ENCODE assay signal across 14 cellular contexts in the genomic region with DNA sequence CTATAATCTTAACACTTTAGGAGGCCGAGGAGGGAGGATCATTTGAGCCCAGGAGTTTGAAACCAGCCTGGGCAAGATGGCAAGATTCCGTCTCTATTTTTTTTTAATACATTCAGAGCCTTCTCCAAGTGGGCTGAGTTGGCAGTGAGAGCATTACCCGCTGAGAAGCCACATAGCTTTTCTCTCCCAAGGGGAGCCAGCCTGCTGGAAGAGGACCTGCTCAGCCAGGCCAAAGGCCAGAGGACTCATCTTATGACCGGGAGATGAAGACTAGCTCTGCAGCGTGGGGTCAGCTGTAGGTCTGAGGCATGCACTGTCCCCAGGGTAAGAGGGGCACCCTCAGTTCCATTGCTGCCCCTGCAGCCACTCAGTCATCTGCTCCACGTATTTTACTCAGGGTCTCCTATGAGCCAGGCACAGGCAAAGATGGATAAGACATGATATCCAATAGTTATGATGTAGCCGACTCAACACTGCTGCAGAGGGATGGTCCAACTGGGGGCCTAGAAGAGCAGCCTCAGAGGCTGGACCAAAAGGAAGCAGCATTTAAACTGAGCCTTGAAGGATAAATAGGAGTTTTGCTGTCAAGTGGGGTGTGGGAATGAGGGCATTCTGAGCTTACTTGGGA. TPM values are rescaled to one million over a fixed set of nuclear protein-coding genes. Genes with fewer than 3 reads are reported as not detected.
DNase-seq lines count a peak whose midpoint lies in the region; ATAC-seq and TF ChIP-seq lines count a peak whose summit lies in the region.
"Had no signal": no experiment of that assay in that cellular context is flagged by ENCODE, and none has a peak within 500 bp of the region (broad histone marks: within the 10 kb centered on the region; RNA-seq: fewer than 3 reads in every experiment).

No MANE protein-coding gene starts in this region.

- H3K4me1 Mint-ChIP-seq in activated naive CD4-positive, alpha-beta T cell treated with anti-CD3 and anti-CD28 coated beads, Interleukin-2, amount 50 U/mL, for 24 hours = peaks cover 12% of the 10 kb centered on the region
- peaks cover 18% of the 10 kb centered on the region for H3K4me1 Mint-ChIP-seq in activated CD4-positive, alpha-beta memory T cell treated with anti-CD3 and anti-CD28 coated beads, Interleukin-2, amount 10 ng/mL, durations not matched to agents 7 days and 5 days
- H3K4me1 Mint-ChIP-seq in memory B cell = peaks cover 12% of the 10 kb centered on the region

- peaks cover 15% of the 10 kb centered on the region for H3K27me3 Mint-ChIP-seq in activated naive CD4-positive, alpha-beta T cell treated with anti-CD3 and anti-CD28 coated beads, Interleukin-2, amount 50 U/mL, for 24 hours
- H3K27me3 Mint-ChIP-seq in activated CD4-positive, alpha-beta memory T cell treated with anti-CD3 and anti-CD28 coated beads, Interleukin-2, amount 10 ng/mL, durations not matched to agents 7 days and 5 days = peaks cover 34% of the 10 kb centered on the region
- peaks cover 11% of the 10 kb centered on the region for H3K27me3 Mint-ChIP-seq in memory B cell

- H3K36me3 ChIP-seq in tibial artery = no peaks in the 10 kb centered on the region
- H3K36me3 ChIP-seq: pancreas had no signal

- DNase-seq in activated naive CD4-positive, alpha-beta T cell treated with Interleukin-2 at 50 U/mL for 16 hours = no peak
- no peak for DNase-seq in activated CD4-positive, alpha-beta memory T cell treated with anti-CD3 and anti-CD28 coated beads, Interleukin-2, amount 10 ng/mL, durations not matched to agents 7 days and 5 days
- DNase-seq in memory B cell (ENCODE audit: low spot score in 2 of 2) (no peak), tibial artery (no peak), SKM-1 treated with dmso at 0.1 percent for 144 hours (lab: John Stamatoyannopoulos, UW; ENCODE audit: unreplicated experiment) (no peak), kidney tubule cell (ENCODE audit: low spot score) (no peak), NCI-H2171 (lab: John Stamatoyannopoulos, UW) (no peak)
- DNase-seq: effector CD8-positive, alpha-beta T cell; NCI-H1694 treated with DMSO at 0.1 percent for 48 hours; NCI-H526; stimulated activated CD4-positive, alpha-beta T cell treated with anti-CD3 and anti-CD28 coated beads, Interleukin-15, amount 100 ng/mL, for 24 hours had no signal

- H3K27me3 ChIP-seq in tibial artery = no peaks in the 10 kb centered on the region
- H3K27me3 ChIP-seq: pancreas had no signal

- no peaks in the 10 kb centered on the region for H3K9me3 Mint-ChIP-seq in activated naive CD4-positive, alpha-beta T cell treated with anti-CD3 and anti-CD28 coated beads, Interleukin-2, amount 50 U/mL, for 24 hours
- no peaks in the 10 kb centered on the region for H3K9me3 Mint-ChIP-seq in activated CD4-positive, alpha-beta memory T cell treated with anti-CD3 and anti-CD28 coated beads, Interleukin-2, amount 10 ng/mL, durations not matched to agents 7 days and 5 days
- no peaks in the 10 kb centered on the region for H3K9me3 Mint-ChIP-seq in memory B cell

- H3K9me3 ChIP-seq in tibial artery = no peaks in the 10 kb centered on the region
- H3K9me3 ChIP-seq: pancreas had no signal

- no peaks in the 10 kb centered on the region for H3K36me3 Mint-ChIP-seq in activated naive CD4-positive, alpha-beta T cell treated with anti-CD3 and anti-CD28 coated beads, Interleukin-2, amount 50 U/mL, for 24 hours
- no peaks in the 10 kb centered on the region for H3K36me3 Mint-ChIP-seq in activated CD4-positive, alpha-beta memory T cell treated with anti-CD3 and anti-CD28 coated beads, Interleukin-2, amount 10 ng/mL, durations not matched to agents 7 days and 5 days (ENCODE audit: low read depth)
- H3K36me3 Mint-ChIP-seq in memory B cell = no peaks in the 10 kb centered on the region

- TF ChIP-seq CTCF in tibial artery (IDR thresholded peaks at IDR 0.05) = no peak

- H3K4me3 Mint-ChIP-seq in activated naive CD4-positive, alpha-beta T cell treated with anti-CD3 and anti-CD28 coated beads, Interleukin-2, amount 50 U/mL, for 24 hours = peak overlapping the region; percentile 61
- peak overlapping the region; percentile 31 for H3K4me3 Mint-ChIP-seq in activated CD4-positive, alpha-beta memory T cell treated with anti-CD3 and anti-CD28 coated beads, Interleukin-2, amount 10 ng/mL, durations not matched to agents 7 days and 5 days
- H3K4me3 Mint-ChIP-seq in memory B cell = peak overlapping the region; percentile 59

- no peak for ATAC-seq in memory B cell (ENCODE audit: low read depth)
- ATAC-seq: pancreas had no signal

- peak overlapping the region; percentile 96 to 99 for H3K27ac ChIP-seq in tibial artery
- H3K27ac ChIP-seq: KMS-11, pancreas had no signal

- CTCF ChIA-PET in activated CD4-positive, alpha-beta memory T cell treated with anti-CD3 and anti-CD28 coated beads, Interleukin-2, amount 10 ng/mL, durations not matched to agents 7 days and 5 days (lab: Charles Lee) = interaction anchor here (0.7 to 5.0 kb wide), 8 partner anchors 10 to 157 kb away, joined by 3 to 33 read pairs (median 6); a partner anchor contains a TSS

- H3K4me3 ChIP-seq in tibial artery = no peak overlapping the region
- H3K4me3 ChIP-seq: pancreas had no signal

- intact Hi-C loops in tibial artery (cut with DNase I; ENCODE audit: low total_unique reads) = no loop called here

- H3K4me1 ChIP-seq in tibial artery = peaks cover 4 to 83% (median 63%) of the 10 kb centered on the region in 4 donors

- H3K27ac Mint-ChIP-seq in activated naive CD4-positive, alpha-beta T cell treated with anti-CD3 and anti-CD28 coated beads, Interleukin-2, amount 50 U/mL, for 24 hours = no peak overlapping the region
- H3K27ac Mint-ChIP-seq in activated CD4-positive, alpha-beta memory T cell treated with anti-CD3 and anti-CD28 coated beads, Interleukin-2, amount 10 ng/mL, durations not matched to agents 7 days and 5 days = no peak overlapping the region
- H3K27ac Mint-ChIP-seq in memory B cell = no peak overlapping the region

- POLR2A ChIA-PET in activated CD4-positive, alpha-beta memory T cell treated with anti-CD3 and anti-CD28 coated beads, Interleukin-2, amount 10 ng/mL, durations not matched to agents 7 days and 5 days (lab: Charles Lee) = interaction anchor here (1.2 to 4.7 kb wide), 2 partner anchors 14 to 25 kb away, joined by 3 to 20 read pairs; a partner anchor contains a TSS

RNA-seq across cellular contexts. Expression of a gene that starts 1.8 kb away (rescaled TPM):
- total RNA-seq in activated CD4-positive, alpha-beta memory T cell treated with anti-CD3 and anti-CD28 coated beads, Interleukin-2, amount 10 ng/mL, durations not matched to agents 7 days and 5 days = 1 to 10 TPM; 2.5 to 2.7 TPM

RNA-seq across cellular contexts. Expression of a gene that starts 24.7 kb away (rescaled TPM):
- 1 to 10 TPM; 1.8 to 1.9 TPM for total RNA-seq in activated CD4-positive, alpha-beta memory T cell treated with anti-CD3 and anti-CD28 coated beads, Interleukin-2, amount 10 ng/mL, durations not matched to agents 7 days and 5 days

RNA-seq across cellular contexts. Expression of a gene that starts 25.2 kb away (rescaled TPM):
- total RNA-seq in activated CD4-positive, alpha-beta memory T cell treated with anti-CD3 and anti-CD28 coated beads, Interleukin-2, amount 10 ng/mL, durations not matched to agents 7 days and 5 days = 10 to 100 TPM; 29.3 to 32.4 TPM
